ENCODE assay signal across 23 cellular contexts in the genomic region with DNA sequence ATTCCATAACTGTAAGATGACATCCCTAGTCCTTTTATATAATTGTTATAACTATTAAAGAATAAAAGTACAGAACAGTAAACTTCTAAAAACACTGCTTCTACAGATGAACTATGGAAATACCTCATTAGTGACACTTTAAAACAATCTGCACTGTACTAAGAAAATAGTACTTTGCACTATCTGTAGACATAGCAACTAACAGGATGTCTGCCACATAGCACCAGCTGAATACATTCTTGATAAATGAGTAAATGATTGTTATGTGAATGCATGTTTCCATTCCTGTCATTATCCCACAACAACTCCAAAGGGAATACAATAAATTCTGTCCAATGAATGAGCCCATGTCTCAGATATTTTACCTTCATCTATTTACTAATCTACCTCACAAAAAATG.
DNase-seq lines count a peak whose midpoint lies in the region; ATAC-seq and TF ChIP-seq lines count a peak whose summit lies in the region.
"Had no signal": no experiment of that assay in that cellular context is flagged by ENCODE, and none has a peak within 500 bp of the region (broad histone marks: within the 10 kb centered on the region; RNA-seq: fewer than 3 reads in every experiment).

No MANE protein-coding gene starts in this region.

- no peaks in the 10 kb centered on the region for H3K36me3 Mint-ChIP-seq in progenitor cell of endocrine pancreas (ENCODE audit: insufficient read depth)
- H3K36me3 Mint-ChIP-seq: activated naive CD4-positive, alpha-beta T cell treated with anti-CD3 and anti-CD28 coated beads, Interleukin-2, amount 50 U/mL, for 24 hours; CD4-positive, CD25-positive, alpha-beta regulatory T cell; memory B cell; naive B cell had no signal

- H3K4ac ChIP-seq in IMR-90 (ENCODE audit: low read depth, low read length) = no peak overlapping the region

- H3K18ac ChIP-seq in IMR-90 (ENCODE audit: low read depth, low read length) = no peak overlapping the region

- peak; percentile 48 for DNase-seq in AG08395 (ENCODE audit: low spot score)
- DNase-seq in IMR-90 = peak; percentile 7
- peak; percentile 28 to 53 for DNase-seq in cardiac fibroblast (ENCODE audit: low read depth in 2 of 2)
- DNase-seq in kidney glomerular epithelial cell (lab: John Stamatoyannopoulos, UW) = peak; percentile 32
- no peak for DNase-seq in NCI-H748 (lab: John Stamatoyannopoulos, UW; ENCODE audit: unreplicated experiment)
- no peak for DNase-seq in progenitor cell of endocrine pancreas (ENCODE audit: low spot score, unreplicated experiment)
- DNase-seq: activated CD4-positive, alpha-beta T cell treated with anti-CD3 and anti-CD28 coated beads for 36 hours; CD4-positive, CD25-positive, alpha-beta regulatory T cell; DMS 273 treated with DMSO at 0.1 percent for 48 hours; GDM1; hypothalamus; naive B cell; NCI-H1417; NCI-H526; Right ventricle myocardium superior; sigmoid colon had no signal

- peak; percentile 35; the same call in 1 of the 2 replicates for ATAC-seq in IMR-90 (ENCODE audit: low read depth)
- ATAC-seq in GM19328 (IDR thresholded peaks at IDR 0.05; ENCODE audit: unreplicated experiment) = no peak
- no peak for ATAC-seq in GM19455 (IDR thresholded peaks at IDR 0.05; ENCODE audit: unreplicated experiment)
- ATAC-seq: activated CD4-positive, alpha-beta T cell treated with anti-CD3 and anti-CD28 coated beads for 36 hours had no signal

- CTCF ChIA-PET in IMR-90 (lab: Yijun Ruan, JAX) = interaction anchor here (1.5 kb wide), 1 partner anchor 184 kb away, joined by 4 read pairs; no protein-coding TSS in a partner anchor

- H2BK20ac ChIP-seq in IMR-90 (ENCODE audit: low read depth, low read length) = no peak overlapping the region

- BruUV-seq in IMR-90 (replicated peaks; lab: Mats Ljungman, UMichigan) = no TSS peak

- TF ChIP-seq CTCF in IMR-90 (conservative IDR thresholded peaks at IDR 0.05; ENCODE audit: low read depth, low read length) (no peak), cardiac fibroblast (IDR thresholded peaks at IDR 0.05; ENCODE audit: low read depth, low read length) (no peak), progenitor cell of endocrine pancreas (IDR thresholded peaks at IDR 0.05; ENCODE audit: unreplicated experiment) (no peak)

- no peaks in the 10 kb centered on the region for H3K27me3 ChIP-seq in IMR-90 (ENCODE audit: control insufficient read depth, insufficient read depth, low read length)
- H3K27me3 ChIP-seq: sigmoid colon, vagina had no signal

- no peak overlapping the region for H3K27ac ChIP-seq in IMR-90 (ENCODE audit: insufficient read depth, low read length)
- H3K27ac ChIP-seq: coronary artery, sigmoid colon, vagina had no signal

- H3K56ac ChIP-seq in IMR-90 (ENCODE audit: extremely low read depth, insufficient read depth, low read length) = no peak overlapping the region

- H3K9me3 ChIP-seq in IMR-90 (ENCODE audit: control insufficient read depth, insufficient read depth, low read length) = no peaks in the 10 kb centered on the region
- H3K9me3 ChIP-seq: sigmoid colon, vagina had no signal

- H3K9me3 Mint-ChIP-seq in progenitor cell of endocrine pancreas (ENCODE audit: low read depth) = no peaks in the 10 kb centered on the region
- H3K9me3 Mint-ChIP-seq: activated T-helper 1 cell treated with anti-CD3 and anti-CD28 coated beads, Interleukin-12 subunit alpha, Interleukin-12 subunit beta, Interleukin-2, Interleukin-4 antibody, amounts not matched to agents 30 ng/mL and 10 ng/mL and 1 ng/mL, durations not matched to agents 14 hours and 24 hours and 36 hours; memory B cell; naive B cell had no signal

- dilution Hi-C loops in IMR-90 (cut with HindIII; ENCODE audit: low sequenced_read_pairs, unreplicated experiment) = no loop called here

- no peak overlapping the region for H3K14ac ChIP-seq in IMR-90 (replicated peaks; ENCODE audit: low read depth, low read length)

- no peaks in the 10 kb centered on the region for H3K4me1 Mint-ChIP-seq in progenitor cell of endocrine pancreas (ENCODE audit: low read depth)
- H3K4me1 Mint-ChIP-seq: activated CD4-positive, alpha-beta T cell treated with anti-CD3 and anti-CD28 coated beads for 36 hours; activated naive CD4-positive, alpha-beta T cell treated with anti-CD3 and anti-CD28 coated beads, Interleukin-2, amount 50 U/mL, for 24 hours; CD4-positive, CD25-positive, alpha-beta regulatory T cell; memory B cell had no signal

- H3K4me1 ChIP-seq in IMR-90 (ENCODE audit: control insufficient read depth, insufficient read depth, low read length) = no peaks in the 10 kb centered on the region
- H3K4me1 ChIP-seq: sigmoid colon, vagina had no signal

- no peaks in the 10 kb centered on the region for H3K36me3 ChIP-seq in IMR-90 (ENCODE audit: control insufficient read depth, insufficient read depth, low read length)
- H3K36me3 ChIP-seq: sigmoid colon, vagina had no signal

- no peak overlapping the region for H4K8ac ChIP-seq in IMR-90 (ENCODE audit: low read depth in 2 of 2, low read length in 2 of 2)

- no peaks in the 10 kb centered on the region for H3K79me1 ChIP-seq in IMR-90 (ENCODE audit: low read depth in 1 of 2, low read length in 2 of 2)

- H3K4me2 ChIP-seq in IMR-90 (ENCODE audit: low read depth, low read length) = no peak overlapping the region

- no peaks in the 10 kb centered on the region for H3K9me1 ChIP-seq in IMR-90 (ENCODE audit: insufficient read depth, low read length)

- intact Hi-C loops in IMR-90 (cut with micrococcal nuclease) = no loop called here

- no peak overlapping the region for H3K9ac ChIP-seq in IMR-90 (ENCODE audit: low read depth, low read length)

- no peak overlapping the region for H3K4me3 Mint-ChIP-seq in progenitor cell of endocrine pancreas (ENCODE audit: low read depth)
- H3K4me3 Mint-ChIP-seq: activated CD4-positive, alpha-beta T cell treated with anti-CD3 and anti-CD28 coated beads for 36 hours; activated naive CD4-positive, alpha-beta T cell treated with anti-CD3 and anti-CD28 coated beads, Interleukin-2, amount 50 U/mL, for 24 hours; activated T-helper 1 cell treated with anti-CD3 and anti-CD28 coated beads, Interleukin-12 subunit alpha, Interleukin-12 subunit beta, Interleukin-2, Interleukin-4 antibody, amounts not matched to agents 30 ng/mL and 10 ng/mL and 1 ng/mL, durations not matched to agents 14 hours and 24 hours and 36 hours; CD4-positive, CD25-positive, alpha-beta regulatory T cell; memory B cell; naive B cell had no signal

- no peak for TF ChIP-seq RAD21 in IMR-90 (IDR thresholded peaks at IDR 0.05; ENCODE audit: low read length)

- H4K91ac ChIP-seq in IMR-90 (ENCODE audit: insufficient read depth, low read depth, low read length) = no peak overlapping the region

- H3K23ac ChIP-seq in IMR-90 (ENCODE audit: low read depth, low read length) = no peak overlapping the region

- in situ Hi-C loops in IMR-90 (cut with MboI; ENCODE audit: low sequenced_read_pairs) = no loop called here

- H2BK120ac ChIP-seq in IMR-90 (ENCODE audit: low read depth, low read length) = no peak overlapping the region

- H2AFZ ChIP-seq in IMR-90 (replicated peaks; ENCODE audit: low read length, poor library complexity) = no peak overlapping the region

- H4K5ac ChIP-seq in IMR-90 (ENCODE audit: low read depth, low read length) = no peak overlapping the region

- no peak overlapping the region for H2AK5ac ChIP-seq in IMR-90 (ENCODE audit: low read depth, low read length)

- H2BK15ac ChIP-seq in IMR-90 (ENCODE audit: low read depth, low read length) = no peak overlapping the region

- no peak overlapping the region for H2BK5ac ChIP-seq in IMR-90 (ENCODE audit: low read depth, low read length, poor library complexity, severe bottlenecking)

- no peaks in the 10 kb centered on the region for H4K20me1 ChIP-seq in IMR-90 (ENCODE audit: insufficient read depth, low read length)

- H3K4me3 ChIP-seq in IMR-90 (ENCODE audit: insufficient read depth, low read depth, low read length) (no peak overlapping the region), cardiac fibroblast (replicated peaks in 1 of 2; ENCODE audit: low read depth in 2 of 2, low read length in 2 of 2) (no peak overlapping the region)
- H3K4me3 ChIP-seq: coronary artery, sigmoid colon, vagina had no signal

- no peak for TF ChIP-seq POLR2A in IMR-90 (IDR thresholded peaks at IDR 0.05; ENCODE audit: low read depth, low read length)

- no peak overlapping the region for H2AK9ac ChIP-seq in IMR-90 (replicated peaks; ENCODE audit: low read depth, low read length, poor library complexity)

- H3K27ac Mint-ChIP-seq in progenitor cell of endocrine pancreas = no peak overlapping the region
- H3K27ac Mint-ChIP-seq: activated CD4-positive, alpha-beta T cell treated with anti-CD3 and anti-CD28 coated beads for 36 hours; activated naive CD4-positive, alpha-beta T cell treated with anti-CD3 and anti-CD28 coated beads, Interleukin-2, amount 50 U/mL, for 24 hours; activated T-helper 1 cell treated with anti-CD3 and anti-CD28 coated beads, Interleukin-12 subunit alpha, Interleukin-12 subunit beta, Interleukin-2, Interleukin-4 antibody, amounts not matched to agents 30 ng/mL and 10 ng/mL and 1 ng/mL, durations not matched to agents 14 hours and 24 hours and 36 hours; CD4-positive, CD25-positive, alpha-beta regulatory T cell; memory B cell; naive B cell had no signal

- POLR2A ChIA-PET in IMR-90 (lab: Charles Lee; ENCODE audit: unreplicated experiment) = no interaction called here

- H3K27me3 Mint-ChIP-seq in progenitor cell of endocrine pancreas = peaks cover 7% of the 10 kb centered on the region
- H3K27me3 Mint-ChIP-seq: activated CD4-positive, alpha-beta T cell treated with anti-CD3 and anti-CD28 coated beads for 36 hours; CD4-positive, CD25-positive, alpha-beta regulatory T cell had no signal

TF ChIP-seq in IMR-90, 13 proteins besides CTCF, POLR2A, EP300 and RAD21:
- TF ChIP-seq CEBPB (IDR thresholded peaks at IDR 0.05; ENCODE audit: low read depth, low read length) (no peak), MXI1 (IDR thresholded peaks at IDR 0.05; ENCODE audit: borderline replicate concordance, low read depth, low read length) (no peak), SMC3 (IDR thresholded peaks at IDR 0.05; ENCODE audit: low read depth, low read length) (no peak), MAFK (IDR thresholded peaks at IDR 0.05; ENCODE audit: low read depth, low read length) (no peak)
TF ChIP-seq in IMR-90: peak in this region for 0.

Comparison
In these comparisons a context has a peak if more than half of its experiments do, and no peak if none do; other contexts are left out.
1. DNase-seq: peak in AG08395 (single experiment), IMR-90 (single experiment), cardiac fibroblast (2 of 2) and kidney glomerular epithelial cell (single experiment); none in NCI-H748 (single experiment) and progenitor cell of endocrine pancreas (single experiment).